In genomic region chr1:226686440-226687436, GRCh38 we compare ENCODE assay signal across 14 cellular contexts. TPM values are rescaled to one million over a fixed set of nuclear protein-coding genes. Genes with fewer than 3 reads are reported as not detected.
DNase-seq lines count a peak whose midpoint lies in the region; ATAC-seq and TF ChIP-seq lines count a peak whose summit lies in the region.
"Had no signal": no experiment of that assay in that cellular context is flagged by ENCODE, and none has a peak within 500 bp of the region (broad histone marks: within the 10 kb centered on the region; RNA-seq: fewer than 3 reads in every experiment).

No MANE protein-coding gene starts in this region.

- POLR2A ChIA-PET in activated CD4-positive, alpha-beta memory T cell treated with anti-CD3 and anti-CD28 coated beads, Interleukin-2, amount 10 ng/mL, durations not matched to agents 7 days and 5 days (lab: Charles Lee), result interaction anchor here (0.7 to 2.3 kb wide), 14 partner anchors 8 to 53 kb away, joined by 3 to 13 read pairs (median 4); no protein-coding TSS in a partner anchor

- peak overlapping the region in 9 of 10 donors; percentile 7 to 78 (median 63) for H3K27ac ChIP-seq in heart right ventricle
- H3K27ac ChIP-seq in tibial nerve, result peak overlapping the region in 3 of 4 donors; percentile 41 to 84 (median 67)
- H3K27ac ChIP-seq: HL-60 had no signal

- ATAC-seq in heart right ventricle (no peak), Right ventricle myocardium superior (ENCODE audit: poor library complexity) (no peak)

- no peak for TF ChIP-seq EP300 in tibial nerve (IDR thresholded peaks at IDR 0.05)

- no peaks in the 10 kb centered on the region for H3K27me3 ChIP-seq in heart right ventricle
- no peaks in the 10 kb centered on the region for H3K27me3 ChIP-seq in tibial nerve
- peaks cover 5% of the 10 kb centered on the region for H3K27me3 ChIP-seq in H7 (ENCODE audit: control insufficient read depth, insufficient read depth, low read length)
- H3K27me3 ChIP-seq: Peyer's patch, uterus had no signal

- no peaks in the 10 kb centered on the region for H3K27me3 Mint-ChIP-seq in activated CD4-positive, alpha-beta memory T cell treated with anti-CD3 and anti-CD28 coated beads, Interleukin-2, amount 10 ng/mL, durations not matched to agents 7 days and 5 days
- H3K27me3 Mint-ChIP-seq in immature natural killer cell (ENCODE audit: low read depth in 3 of 3), result peaks cover 0 to 2% (median 2%) of the 10 kb centered on the region in 3 donors

- H3K9me3 ChIP-seq in heart right ventricle (no peaks in the 10 kb centered on the region), tibial nerve (no peaks in the 10 kb centered on the region)
- H3K9me3 ChIP-seq: Peyer's patch, uterus had no signal

- TF ChIP-seq CTCF in heart right ventricle (IDR thresholded peaks at IDR 0.05) (no peak), tibial nerve (IDR thresholded peaks at IDR 0.05) (no peak)

- H3K9me3 Mint-ChIP-seq in activated CD4-positive, alpha-beta memory T cell treated with anti-CD3 and anti-CD28 coated beads, Interleukin-2, amount 10 ng/mL, durations not matched to agents 7 days and 5 days, result no peaks in the 10 kb centered on the region
- no peaks in the 10 kb centered on the region for H3K9me3 Mint-ChIP-seq in immature natural killer cell
- H3K9me3 Mint-ChIP-seq: endodermal cell had no signal

- no peak overlapping the region for H3K4me3 ChIP-seq in heart right ventricle
- H3K4me3 ChIP-seq in tibial nerve, result no peak overlapping the region
- H3K4me3 ChIP-seq in H7 (ENCODE audit: insufficient read depth, low read depth, low read length), result no peak overlapping the region
- H3K4me3 ChIP-seq: Peyer's patch, uterus had no signal

- peak overlapping the region; percentile 11 for H3K27ac Mint-ChIP-seq in activated CD4-positive, alpha-beta memory T cell treated with anti-CD3 and anti-CD28 coated beads, Interleukin-2, amount 10 ng/mL, durations not matched to agents 7 days and 5 days
- H3K27ac Mint-ChIP-seq in immature natural killer cell, result peak overlapping the region; percentile 81 to 100 (median 91)

- DNase-seq in heart right ventricle, result no peak
- no peak for DNase-seq in Right ventricle myocardium superior
- DNase-seq in activated CD4-positive, alpha-beta memory T cell treated with anti-CD3 and anti-CD28 coated beads, Interleukin-2, amount 10 ng/mL, durations not matched to agents 7 days and 5 days, result no peak
- no peak for DNase-seq in immature natural killer cell
- DNase-seq in tibial nerve (ENCODE audit: low spot score in 2 of 2), result no peak
- DNase-seq in H7, result no peak
- no peak for DNase-seq in A172 (ENCODE audit: low spot score)
- DNase-seq in mucosa of gallbladder (ENCODE audit: low spot score), result no peak
- DNase-seq: endodermal cell; NCI-H1105 treated with DMSO at 0.1 percent for 48 hours; stimulated activated CD4-positive, alpha-beta T cell treated with anti-CD3 and anti-CD28 coated beads, Interleukin-2, amount 100 ng/mL, for 48 hours; uterus had no signal

- no peak overlapping the region for H3K4me3 Mint-ChIP-seq in activated CD4-positive, alpha-beta memory T cell treated with anti-CD3 and anti-CD28 coated beads, Interleukin-2, amount 10 ng/mL, durations not matched to agents 7 days and 5 days
- peak overlapping the region; percentile 12 to 61 (median 23) for H3K4me3 Mint-ChIP-seq in immature natural killer cell
- H3K4me3 Mint-ChIP-seq: endodermal cell had no signal

- CTCF ChIA-PET in activated CD4-positive, alpha-beta memory T cell treated with anti-CD3 and anti-CD28 coated beads, Interleukin-2, amount 10 ng/mL, durations not matched to agents 7 days and 5 days (lab: Charles Lee), result interaction anchor here (0.8 to 2.7 kb wide), 11 partner anchors 9 to 141 kb away, joined by 3 to 42 read pairs (median 5); no protein-coding TSS in a partner anchor

- peaks cover 46% of the 10 kb centered on the region for H3K36me3 Mint-ChIP-seq in activated CD4-positive, alpha-beta memory T cell treated with anti-CD3 and anti-CD28 coated beads, Interleukin-2, amount 10 ng/mL, durations not matched to agents 7 days and 5 days (ENCODE audit: low read depth)
- H3K36me3 Mint-ChIP-seq in immature natural killer cell, result peaks cover 0 to 15% (median 3%) of the 10 kb centered on the region in 3 donors

- H3K4me1 ChIP-seq in heart right ventricle (peaks cover 0 to 98% (median 75%) of the 10 kb centered on the region in 9 donors), tibial nerve (peaks cover 0 to 89% (median 51%) of the 10 kb centered on the region in 4 donors)

- WGBS in heart right ventricle, 2 donors, result 56 to 67% methylated on average over 12 of the region's 12 CpGs
- WGBS in tibial nerve, 2 donors, result 62 to 65% methylated on average over 12 of the region's 12 CpGs

- H3K36me3 ChIP-seq in heart right ventricle (peaks cover 0 to 11% (median 0%) of the 10 kb centered on the region in 9 donors), tibial nerve (no peaks in the 10 kb centered on the region), H7 (replicated peaks; ENCODE audit: control insufficient read depth, insufficient read depth, low read length) (no peaks in the 10 kb centered on the region)
- H3K36me3 ChIP-seq: Peyer's patch, uterus had no signal

- no peak for TF ChIP-seq POLR2A in tibial nerve (IDR thresholded peaks at IDR 0.05)

- peaks cover 80% of the 10 kb centered on the region for H3K4me1 Mint-ChIP-seq in activated CD4-positive, alpha-beta memory T cell treated with anti-CD3 and anti-CD28 coated beads, Interleukin-2, amount 10 ng/mL, durations not matched to agents 7 days and 5 days
- H3K4me1 Mint-ChIP-seq in immature natural killer cell, result peaks cover 95 to 100% of the 10 kb centered on the region in 2 donors

- intact Hi-C loops in heart right ventricle (cut with DNase I), result loop anchor here in 4 of 10 donors (2.0 to 10.0 kb wide), 2 partner anchors 52 kb away; no protein-coding TSS in a partner anchor
- intact Hi-C loops in Right ventricle myocardium superior (cut with DNase I), result no loop called here

RNA-seq across cellular contexts. Expression of gene ITPKB, which starts 52.3 kb away (rescaled TPM):
- 10 to 100 TPM; 12.1 to 30.5 (median 16.6) TPM for total RNA-seq in heart right ventricle
- 10 to 100 TPM in 1 of 2 donors, 1 to 10 TPM in 1; 4.5 to 17.0 TPM for polyA plus RNA-seq in heart right ventricle
- 21.2 TPM for total RNA-seq in Right ventricle myocardium superior
- total RNA-seq in activated CD4-positive, alpha-beta memory T cell treated with anti-CD3 and anti-CD28 coated beads, Interleukin-2, amount 10 ng/mL, durations not matched to agents 7 days and 5 days, result 10 to 100 TPM; 43.6 to 44.4 TPM
- 10 to 100 TPM; 14.1 to 37.8 (median 18.7) TPM for polyA plus RNA-seq in immature natural killer cell
- total RNA-seq in tibial nerve, result 10 to 100 TPM; 49.2 to 82.0 (median 52.7) TPM
- 15.3 and 20.8 TPM in 2 replicates for total RNA-seq in H7 (2014; rRNA removed; shearing (Covaris generic))
- total RNA-seq in A172 (2014; rRNA removed; shearing (Covaris generic)), result 1.9 and 2.3 TPM in 2 replicates
- total RNA-seq in mucosa of gallbladder, result 30.6 TPM
